In genomic region chr3:194632983-194633348, GRCh38 we compare ENCODE assay signal across 8 cellular contexts. TPM values are rescaled to one million over a fixed set of nuclear protein-coding genes. Genes with fewer than 3 reads are reported as not detected.
DNase-seq lines count a peak whose midpoint lies in the region; ATAC-seq and TF ChIP-seq lines count a peak whose summit lies in the region.

No MANE protein-coding gene starts in this region.

- H3K9me3 ChIP-seq in HUES48 (ENCODE audit: control insufficient read depth, insufficient read depth, low read length) (peaks cover 4% of the 10 kb centered on the region; the same call in 1 of the 2 replicates), iPS-18a (ENCODE audit: control insufficient read depth, low read depth, low read length) (peaks cover 5% of the 10 kb centered on the region)

- H3K27me3 Mint-ChIP-seq in activated T-helper 2 cell treated with anti-CD3 and anti-CD28 coated beads, Interferon-gamma antibody, Interleukin-2, Interleukin-4, amounts not matched to agents 10 μg/mL and 5 μg/mL and 100 μg/mL, durations not matched to agents 14 hours and 24 hours and 36 hours (ENCODE audit: low read depth), result no peaks in the 10 kb centered on the region

- H3K4me3 Mint-ChIP-seq in activated T-helper 2 cell treated with anti-CD3 and anti-CD28 coated beads, Interferon-gamma antibody, Interleukin-2, Interleukin-4, amounts not matched to agents 10 μg/mL and 5 μg/mL and 100 μg/mL, durations not matched to agents 14 hours and 24 hours and 36 hours (ENCODE audit: low read depth), result peak overlapping the region; percentile 82

- no peak for TF ChIP-seq CTCF in GM12864 (IDR thresholded peaks at IDR 0.05; ENCODE audit: low read depth, low read length, missing control alignments)

- H3K4me1 Mint-ChIP-seq in activated T-helper 2 cell treated with anti-CD3 and anti-CD28 coated beads, Interferon-gamma antibody, Interleukin-2, Interleukin-4, amounts not matched to agents 10 μg/mL and 5 μg/mL and 100 μg/mL, durations not matched to agents 14 hours and 24 hours and 36 hours (ENCODE audit: low read depth), result no peaks in the 10 kb centered on the region

- no peaks in the 10 kb centered on the region for H3K9me3 Mint-ChIP-seq in activated T-helper 2 cell treated with anti-CD3 and anti-CD28 coated beads, Interferon-gamma antibody, Interleukin-2, Interleukin-4, amounts not matched to agents 10 μg/mL and 5 μg/mL and 100 μg/mL, durations not matched to agents 14 hours and 24 hours and 36 hours

- H3K4me3 ChIP-seq in GM12864 (ENCODE audit: low read depth, low read length), result peak overlapping the region; percentile 53
- H3K4me3 ChIP-seq in HUES48 (ENCODE audit: low read depth, low read length), result peak overlapping the region; percentile 79
- H3K4me3 ChIP-seq in iPS-18a (ENCODE audit: low read length), result peak overlapping the region; percentile 70

- H3K36me3 ChIP-seq in HUES48 (ENCODE audit: control insufficient read depth, insufficient read depth, low read length) (peaks cover 16% of the 10 kb centered on the region), iPS-18a (ENCODE audit: control insufficient read depth, low read depth, low read length) (peaks cover 5% of the 10 kb centered on the region)

- H3K27ac Mint-ChIP-seq in activated T-helper 2 cell treated with anti-CD3 and anti-CD28 coated beads, Interferon-gamma antibody, Interleukin-2, Interleukin-4, amounts not matched to agents 10 μg/mL and 5 μg/mL and 100 μg/mL, durations not matched to agents 14 hours and 24 hours and 36 hours, result no peak overlapping the region

- H3K4me1 ChIP-seq in HUES48 (ENCODE audit: control insufficient read depth, insufficient read depth, low read length), result peaks cover 8% of the 10 kb centered on the region; the same call in 1 of the 2 replicates
- H3K4me1 ChIP-seq in iPS-18a (ENCODE audit: control insufficient read depth, low read depth, low read length), result peaks cover 5% of the 10 kb centered on the region

- DNase-seq in GM12864 (ENCODE audit: low read depth) (no peak), NCI-H510A treated with DMSO at 0.1 percent for 48 hours (lab: John Stamatoyannopoulos, UW) (no peak), midbrain (lab: John Stamatoyannopoulos, UW) (no peak)
- peak; percentile 12 for DNase-seq in activated T-helper 2 cell treated with anti-CD3 and anti-CD28 coated beads, Interferon-gamma antibody, Interleukin-2, Interleukin-4, amounts not matched to agents 10 μg/mL and 5 μg/mL and 100 μg/mL, durations not matched to agents 14 hours and 24 hours and 36 hours (ENCODE audit: low spot score)
- DNase-seq in stimulated activated CD8-positive, alpha-beta memory T cell treated with anti-CD3 and anti-CD28 coated beads, Interleukin-15, amount 100 ng/mL, for 48 hours (ENCODE audit: low read depth in 2 of 2), result peak; percentile 4 to 10

- H3K27ac ChIP-seq in HUES48 (ENCODE audit: low read depth, low read length) (peak overlapping the region; percentile 85), iPS-18a (ENCODE audit: low read length) (no peak overlapping the region)

- H3K27me3 ChIP-seq in HUES48 (ENCODE audit: control insufficient read depth, insufficient read depth, low read length) (no peaks in the 10 kb centered on the region), iPS-18a (ENCODE audit: control insufficient read depth, insufficient read depth, low read length) (no peaks in the 10 kb centered on the region)

- peaks cover 15% of the 10 kb centered on the region for H3K36me3 Mint-ChIP-seq in activated T-helper 2 cell treated with anti-CD3 and anti-CD28 coated beads, Interferon-gamma antibody, Interleukin-2, Interleukin-4, amounts not matched to agents 10 μg/mL and 5 μg/mL and 100 μg/mL, durations not matched to agents 14 hours and 24 hours and 36 hours (ENCODE audit: low read depth)

- intact Hi-C loops in activated T-helper 2 cell treated with anti-CD3 and anti-CD28 coated beads, Interferon-gamma antibody, Interleukin-2, Interleukin-4, amounts not matched to agents 10 μg/mL and 5 μg/mL and 100 μg/mL, durations not matched to agents 14 hours and 24 hours and 36 hours (cut with micrococcal nuclease), result loop anchor here (5.0 kb wide), 2 partner anchors 41 to 236 kb away; partner anchors contain the start of gene GP5

- H3K9ac ChIP-seq in HUES48 (ENCODE audit: low read depth, low read length), result peak overlapping the region; percentile 65
- H3K9ac ChIP-seq in iPS-18a (ENCODE audit: low read length), result no peak overlapping the region

- peak; percentile 39 for ATAC-seq in GM21447 (IDR thresholded peaks at IDR 0.05; ENCODE audit: unreplicated experiment)

RNA-seq across cellular contexts. Expression of gene TMEM44, which starts 0.3 kb away (rescaled TPM):
- total RNA-seq in activated T-helper 2 cell treated with anti-CD3 and anti-CD28 coated beads, Interferon-gamma antibody, Interleukin-2, Interleukin-4, amounts not matched to agents 10 μg/mL and 5 μg/mL and 100 μg/mL, durations not matched to agents 14 hours and 24 hours and 36 hours, result 9.3 and 9.4 TPM in 2 replicates

RNA-seq across cellular contexts. Expression of gene LSG1, which starts 39.0 kb away (rescaled TPM):
- total RNA-seq in activated T-helper 2 cell treated with anti-CD3 and anti-CD28 coated beads, Interferon-gamma antibody, Interleukin-2, Interleukin-4, amounts not matched to agents 10 μg/mL and 5 μg/mL and 100 μg/mL, durations not matched to agents 14 hours and 24 hours and 36 hours, result 52.8 and 53.6 TPM in 2 replicates

RNA-seq across cellular contexts. Expression of gene FAM43A, which starts 52.7 kb away (rescaled TPM):
- total RNA-seq in activated T-helper 2 cell treated with anti-CD3 and anti-CD28 coated beads, Interferon-gamma antibody, Interleukin-2, Interleukin-4, amounts not matched to agents 10 μg/mL and 5 μg/mL and 100 μg/mL, durations not matched to agents 14 hours and 24 hours and 36 hours, result 6.9 and 7.0 TPM in 2 replicates

Comparison
In these comparisons a context has a peak if more than half of its experiments do, and no peak if none do; other contexts are left out.
1. DNase-seq: peak in activated T-helper 2 cell treated with anti-CD3 and anti-CD28 coated beads, Interferon-gamma antibody, Interleukin-2, Interleukin-4, amounts not matched to agents 10 μg/mL and 5 μg/mL and 100 μg/mL, durations not matched to agents 14 hours and 24 hours and 36 hours (single experiment) and stimulated activated CD8-positive, alpha-beta memory T cell treated with anti-CD3 and anti-CD28 coated beads, Interleukin-15, amount 100 ng/mL, for 48 hours (2 of 2); none in GM12864 (single experiment), NCI-H510A treated with DMSO at 0.1 percent for 48 hours (single experiment) and midbrain (single experiment).
2. Peak in every context shown above with its lines, with median percentiles within 50 percentile points of each other: H3K4me3 ChIP-seq.